ENCODE assay signal across 15 cellular contexts in genomic region chr14:31257244-31257553, GRCh38. TPM values are rescaled to one million over a fixed set of nuclear protein-coding genes. Genes with fewer than 3 reads are reported as not detected.
DNase-seq lines count a peak whose midpoint lies in the region; ATAC-seq, FAIRE-seq and TF ChIP-seq lines count a peak whose summit lies in the region.
"Had no signal": no experiment of that assay in that cellular context is flagged by ENCODE, and none has a peak within 500 bp of the region (broad histone marks: within the 10 kb centered on the region; RNA-seq: fewer than 3 reads in every experiment).

No MANE protein-coding gene starts in this region.

- peak overlapping the region; percentile 11 for H3K27ac Mint-ChIP-seq in Caco-2 (ENCODE audit: unreplicated experiment)
- no peak overlapping the region for H3K27ac Mint-ChIP-seq in stimulated activated naive B cell treated with anti-CD40 and anti-IgM and Interleukin-4, amounts not matched to agents 10 μg/mL and 1 μg/mL and 100 μg/mL, for 72 hours
- H3K27ac Mint-ChIP-seq: CD8-positive, alpha-beta memory T cell had no signal

- no peak for FAIRE-seq in HepG2 (lab: Jason Lieb, UNC)
- FAIRE-seq: H1 had no signal

- H3K4me3 ChIP-seq in Caco-2 (ENCODE audit: low read depth, low read length) (no peak overlapping the region), OCI-LY3 (ENCODE audit: low read length) (no peak overlapping the region), HepG2 (replicated peaks in 1 of 3; ENCODE audit: insufficient read depth in 1 of 3, low read depth in 2 of 3, low read length in 3 of 3) (no peak overlapping the region), lower leg skin (ENCODE audit: low read depth, poor library complexity, severe bottlenecking) (no peak overlapping the region)
- H3K4me3 ChIP-seq: BLaER1, HAP-1 had no signal

- in situ Hi-C loops in HepG2 (cut with HindIII; ENCODE audit: extremely low pct_ligation_motif_present, low pct_unique_long_range_greater_than_20kb): no loop called here

- peak overlapping the region; percentile 20 for H3K4me2 ChIP-seq in OCI-LY3 (ENCODE audit: low read length)
- H3K4me2 ChIP-seq in HepG2 (ENCODE audit: low read depth, low read length): peak overlapping the region; percentile 60
- H3K4me2 ChIP-seq: BLaER1 had no signal

- CTCF ChIA-PET in Caco-2 (lab: Charles Lee): no interaction called here
- CTCF ChIA-PET in HepG2 (lab: Yijun Ruan, JAX; ENCODE audit: low intra/inter-chr PET ratio, low total read pairs): no interaction called here

- H3K4me1 ChIP-seq in Caco-2: peaks cover 27% of the 10 kb centered on the region
- peaks cover 21% of the 10 kb centered on the region for H3K4me1 ChIP-seq in OCI-LY3 (ENCODE audit: low read length)
- H3K4me1 ChIP-seq in HepG2 (ENCODE audit: insufficient read depth, low read length): peaks cover 96% of the 10 kb centered on the region

- TF ChIP-seq POLR2A in HepG2 (IDR thresholded peaks at IDR 0.05; ENCODE audit: insufficient read depth in 1 of 2, low read depth in 2 of 2, low read length in 2 of 2) (no peak), lower leg skin (IDR thresholded peaks at IDR 0.05) (no peak)

- H3K4me3 Mint-ChIP-seq in Caco-2 (ENCODE audit: unreplicated experiment): no peak overlapping the region
- no peak overlapping the region for H3K4me3 Mint-ChIP-seq in stimulated activated naive B cell treated with anti-CD40 and anti-IgM and Interleukin-4, amounts not matched to agents 10 μg/mL and 1 μg/mL and 100 μg/mL, for 72 hours
- H3K4me3 Mint-ChIP-seq: CD8-positive, alpha-beta memory T cell had no signal

- H3K9me3 ChIP-seq in Caco-2: no peaks in the 10 kb centered on the region
- no peaks in the 10 kb centered on the region for H3K9me3 ChIP-seq in OCI-LY3 (ENCODE audit: insufficient read depth, low read length)
- no peaks in the 10 kb centered on the region for H3K9me3 ChIP-seq in HepG2 (ENCODE audit: low read length)
- H3K9me3 ChIP-seq: BLaER1, HAP-1 had no signal

- no peaks in the 10 kb centered on the region for H3K27me3 ChIP-seq in Caco-2 (replicated peaks; ENCODE audit: control insufficient read depth, insufficient read depth, low read length)
- H3K27me3 ChIP-seq in OCI-LY3 (ENCODE audit: low read depth, low read length): no peaks in the 10 kb centered on the region
- H3K27me3 ChIP-seq in HepG2 (ENCODE audit: control insufficient read depth in 1 of 2, insufficient read depth in 2 of 2, low read length in 2 of 2): no peaks in the 10 kb centered on the region; a peak in 1 of 5 replicates
- H3K27me3 ChIP-seq: BLaER1 had no signal

- no peak overlapping the region for H3K9ac ChIP-seq in OCI-LY3 (ENCODE audit: low read length)
- peak overlapping the region; percentile 19; the same call in 1 of the 2 replicates for H3K9ac ChIP-seq in HepG2 (ENCODE audit: insufficient read depth, low read depth, low read length)
- H3K9ac ChIP-seq: BLaER1 had no signal

- no peak overlapping the region for H2AFZ ChIP-seq in OCI-LY3 (ENCODE audit: low read depth, low read length)
- peak overlapping the region; percentile 48 for H2AFZ ChIP-seq in HepG2 (ENCODE audit: low read length)

- no peak for TF ChIP-seq EP300 in HepG2 (IDR thresholded peaks at IDR 0.05; ENCODE audit: low read depth in 2 of 2, low read length in 2 of 2)
- no peak for TF ChIP-seq EP300 in HepG2 (CRISPR knock-in tag; IDR thresholded peaks at IDR 0.05; ENCODE audit: borderline replicate concordance)

- H3K36me3 ChIP-seq in Caco-2 (ENCODE audit: control insufficient read depth, insufficient read depth, low read length) (peaks cover 1% of the 10 kb centered on the region), OCI-LY3 (replicated peaks; ENCODE audit: low read depth, low read length) (no peaks in the 10 kb centered on the region), HepG2 (replicated peaks in 1 of 2; ENCODE audit: control insufficient read depth in 1 of 2, insufficient read depth in 2 of 2, low read length in 2 of 2) (no peaks in the 10 kb centered on the region)
- H3K36me3 ChIP-seq: BLaER1, HAP-1 had no signal

- no peaks in the 10 kb centered on the region for H3K9me3 Mint-ChIP-seq in Caco-2 (ENCODE audit: unreplicated experiment)
- no peaks in the 10 kb centered on the region for H3K9me3 Mint-ChIP-seq in stimulated activated naive B cell treated with anti-CD40 and anti-IgM and Interleukin-4, amounts not matched to agents 10 μg/mL and 1 μg/mL and 100 μg/mL, for 72 hours
- H3K9me3 Mint-ChIP-seq: CD8-positive, alpha-beta memory T cell had no signal

- TF ChIP-seq CTCF in Caco-2 (IDR thresholded peaks at IDR 0.05; ENCODE audit: insufficient read depth in 1 of 2, low read depth in 1 of 2, low read length in 1 of 2, severe bottlenecking in 1 of 2, unreplicated experiment in 1 of 2) (no peak), OCI-LY3 (IDR thresholded peaks at IDR 0.05; ENCODE audit: low read depth, low read length) (no peak), HepG2 (CRISPR knock-in tag; IDR thresholded peaks at IDR 0.05) (no peak), lower leg skin (IDR thresholded peaks at IDR 0.05) (no peak)

- no peaks in the 10 kb centered on the region for H3K27me3 Mint-ChIP-seq in Caco-2 (ENCODE audit: insufficient read depth, unreplicated experiment)
- H3K27me3 Mint-ChIP-seq in stimulated activated naive B cell treated with anti-CD40 and anti-IgM and Interleukin-4, amounts not matched to agents 10 μg/mL and 1 μg/mL and 100 μg/mL, for 72 hours: peaks cover 0 to 4% of the 10 kb centered on the region in 2 donors
- H3K27me3 Mint-ChIP-seq: CD8-positive, alpha-beta memory T cell had no signal

- peaks cover 8% of the 10 kb centered on the region for H3K4me1 Mint-ChIP-seq in Caco-2 (ENCODE audit: low read depth, unreplicated experiment)
- peaks cover 4 to 13% of the 10 kb centered on the region in 2 donors for H3K4me1 Mint-ChIP-seq in stimulated activated naive B cell treated with anti-CD40 and anti-IgM and Interleukin-4, amounts not matched to agents 10 μg/mL and 1 μg/mL and 100 μg/mL, for 72 hours
- H3K4me1 Mint-ChIP-seq: CD8-positive, alpha-beta memory T cell had no signal

- H3K36me3 Mint-ChIP-seq in Caco-2 (ENCODE audit: insufficient read depth, unreplicated experiment): no peaks in the 10 kb centered on the region
- H3K36me3 Mint-ChIP-seq in stimulated activated naive B cell treated with anti-CD40 and anti-IgM and Interleukin-4, amounts not matched to agents 10 μg/mL and 1 μg/mL and 100 μg/mL, for 72 hours: no peaks in the 10 kb centered on the region

- no peak for TF ChIP-seq RAD21 in HepG2 (CRISPR knock-in tag; IDR thresholded peaks at IDR 0.05)

- no peak for ATAC-seq in HepG2
- peak; percentile 42 for ATAC-seq in stimulated activated naive B cell treated with anti-CD40 and anti-IgM and Interleukin-4, amounts not matched to agents 10 μg/mL and 1 μg/mL and 100 μg/mL, for 72 hours (replicated peaks)

- DNase-seq in Caco-2: no peak
- no peak for DNase-seq in HepG2 (ENCODE audit: low spot score)
- DNase-seq in stimulated activated naive B cell treated with anti-CD40 and anti-IgM and Interleukin-4, amounts not matched to agents 10 μg/mL and 1 μg/mL and 100 μg/mL, for 72 hours: no peak
- no peak for DNase-seq in activated CD4-positive, alpha-beta T cell treated with anti-CD3 and anti-CD28 coated beads for 48 hours
- DNase-seq in lower leg skin (ENCODE audit: low spot score in 2 of 2): no peak
- no peak for DNase-seq in iPS-NIHi11 (ENCODE audit: low spot score)
- DNase-seq: 8988T; AML-193; CD8-positive, alpha-beta memory T cell; DMS53; GF-D8 had no signal

- POLR2A ChIA-PET in Caco-2 (lab: Charles Lee): interaction anchor here (1.2 to 1.7 kb wide), 2 partner anchors 27 to 49 kb away, joined by 5 to 9 read pairs; partner anchors contain the start of gene HECTD1
- POLR2A ChIA-PET in HepG2 (lab: Yijun Ruan, JAX): interaction anchor here (1.1 to 14.8 kb wide), 8 partner anchors 13 to 163 kb away, joined by 3 to 323 read pairs (median 10); partner anchors contain the start of genes HEATR5A and HECTD1

- H3K79me2 ChIP-seq in OCI-LY3 (ENCODE audit: low read length): no peaks in the 10 kb centered on the region
- no peaks in the 10 kb centered on the region for H3K79me2 ChIP-seq in HepG2 (ENCODE audit: insufficient read depth, low read length)

- intact Hi-C loops in Caco-2 (cut with micrococcal nuclease; ENCODE audit: unreplicated experiment) (no loop called here), HepG2 (cut with micrococcal nuclease; ENCODE audit: unreplicated experiment) (no loop called here), lower leg skin (cut with DNase I; ENCODE audit: low total_unique reads) (no loop called here)

- BruUV-seq in Caco-2 (replicated peaks; lab: Mats Ljungman, UMichigan): no TSS peak
- BruUV-seq in HepG2 (replicated peaks; lab: Mats Ljungman, UMichigan): no TSS peak

- WGBS in HepG2 (ENCODE audit: low lambda C conversion rate): 97% methylated on average over 1 of the region's 1 CpG
- 91 to 100% methylated on average over 1 of the region's 1 CpG for WGBS in lower leg skin, 2 donors

- H3K27ac ChIP-seq in OCI-LY3 (ENCODE audit: low read length) (no peak overlapping the region), HepG2 (ENCODE audit: extremely low read length, insufficient read depth, low read length) (peak overlapping the region; percentile 89)
- H3K27ac ChIP-seq: BLaER1 had no signal

- H4K20me1 ChIP-seq in OCI-LY3 (ENCODE audit: insufficient read depth, low read length): no peaks in the 10 kb centered on the region
- H4K20me1 ChIP-seq in HepG2 (ENCODE audit: insufficient read depth, low read length): no peaks in the 10 kb centered on the region
- H4K20me1 ChIP-seq: BLaER1 had no signal

RNA-seq across cellular contexts. Expression of gene HECTD1, which starts 49.6 kb away (rescaled TPM):
- 146 and 147 TPM in 2 replicates for total RNA-seq in Caco-2 (2022)
- 560 and 761 TPM in 2 replicates for total RNA-seq in HepG2 (2016; rRNA removed; fragmentation: Illumina TruSeq; extraction: Trizol)
- 152 and 185 TPM in 2 replicates for total RNA-seq in HepG2 (2016; cell fraction: cytosol; rRNA removed; fragmentation: Illumina TruSeq; extraction: Trizol; ENCODE audit: low read depth)
- 547 and 739 TPM in 2 replicates for total RNA-seq in HepG2 (2016; cell fraction: insoluble cytoplasmic fraction; rRNA removed; fragmentation: Illumina TruSeq; extraction: Trizol)
- total RNA-seq in HepG2 (2016; cell fraction: membrane; rRNA removed; fragmentation: Illumina TruSeq; extraction: Trizol): 193 and 217 TPM in 2 replicates
- 529 and 592 TPM in 2 replicates for total RNA-seq in HepG2 (2016; cell fraction: nucleus; rRNA removed; fragmentation: Illumina TruSeq; extraction: Trizol)
- polyA plus RNA-seq in HepG2 (2011; rRNA removed): 251 and 312 TPM in 2 replicates
- 136 and 176 TPM in 2 replicates for polyA plus RNA-seq in HepG2 (2011; cell fraction: cytosol; rRNA removed)
- polyA plus RNA-seq in HepG2 (2011; cell fraction: nucleus; rRNA removed): 261 and 311 TPM in 2 replicates
- polyA plus RNA-seq in HepG2 (2012): 201 and 210 TPM in 2 replicates
- 18.3 and 18.5 TPM in 2 replicates for polyA plus RNA-seq in HepG2 (2016; cell fraction: cytosol; fragmentation: Illumina TruSeq; extraction: Trizol; ENCODE audit: low read depth)
- 345 and 361 TPM in 2 replicates for polyA plus RNA-seq in HepG2 (2016; cell fraction: insoluble cytoplasmic fraction; fragmentation: Illumina TruSeq; extraction: Trizol; ENCODE audit: low read depth)
- polyA plus RNA-seq in HepG2 (2016; cell fraction: membrane; fragmentation: Illumina TruSeq; extraction: Trizol; ENCODE audit: low read depth): 42.8 and 42.9 TPM in 2 replicates
- polyA plus RNA-seq in HepG2 (2016; cell fraction: nucleus; fragmentation: Illumina TruSeq; extraction: Trizol; ENCODE audit: insufficient read depth, low read depth): 433 and 489 TPM in 2 replicates
- polyA minus RNA-seq in HepG2 (2011; rRNA and poly(A)+ RNA removed; ENCODE audit: low replicate concordance): 372 and 1,089 TPM in 2 replicates
- polyA minus RNA-seq in HepG2 (2011; cell fraction: cytosol; rRNA and poly(A)+ RNA removed): 426 and 459 TPM in 2 replicates
- 772 and 919 TPM in 2 replicates for polyA minus RNA-seq in HepG2 (2011; cell fraction: nucleus; rRNA and poly(A)+ RNA removed)
- total RNA-seq in lower leg skin: 100 to 1,000 TPM; 188 to 251 (median 201) TPM
